In genomic region chr11:18321622-18321990, GRCh38 we compare ENCODE assay signal across 8 cellular contexts. TPM values are rescaled to one million over a fixed set of nuclear protein-coding genes. Genes with fewer than 3 reads are reported as not detected.
DNase-seq lines count a peak whose midpoint lies in the region; ATAC-seq and TF ChIP-seq lines count a peak whose summit lies in the region.

No MANE protein-coding gene starts in this region.

- TF ChIP-seq CTCF in left ventricle myocardium inferior (IDR thresholded peaks at IDR 0.05; ENCODE audit: borderline replicate concordance) = no peak

- H3K27me3 ChIP-seq in left ventricle myocardium inferior (ENCODE audit: low read depth) = no peaks in the 10 kb centered on the region

- peaks cover 52 to 79% of the 10 kb centered on the region in 2 donors for H3K4me1 Mint-ChIP-seq in immature natural killer cell

- H3K4me3 Mint-ChIP-seq in immature natural killer cell = peak overlapping the region; percentile 95 to 100 (median 99)

- H3K4me1 ChIP-seq in left ventricle myocardium inferior = peaks cover 53% of the 10 kb centered on the region

- no peaks in the 10 kb centered on the region for H3K9me3 ChIP-seq in left ventricle myocardium inferior (replicated peaks)

- peaks cover 3 to 42% of the 10 kb centered on the region in 2 donors for H3K36me3 Mint-ChIP-seq in activated naive CD4-positive, alpha-beta T cell treated with anti-CD3 and anti-CD28 coated beads, Interleukin-2, amount 50 U/mL, for 72 hours
- H3K36me3 Mint-ChIP-seq in immature natural killer cell = peaks cover 0 to 2% (median 0%) of the 10 kb centered on the region in 3 donors

- H3K9me3 Mint-ChIP-seq in activated naive CD4-positive, alpha-beta T cell treated with anti-CD3 and anti-CD28 coated beads, Interleukin-2, amount 50 U/mL, for 72 hours = no peaks in the 10 kb centered on the region
- H3K9me3 Mint-ChIP-seq in immature natural killer cell = no peaks in the 10 kb centered on the region

- H3K27ac ChIP-seq in left ventricle myocardium inferior (replicated peaks) (peak overlapping the region; percentile 98), substantia nigra (ENCODE audit: low read depth, low read length, poor library complexity, severe bottlenecking) (peak overlapping the region; percentile 100)

- peak; percentile 1 for ATAC-seq in HG03432 (IDR thresholded peaks at IDR 0.05; ENCODE audit: unreplicated experiment)
- ATAC-seq in activated naive CD4-positive, alpha-beta T cell treated with anti-CD3 and anti-CD28 coated beads, Interleukin-2, amount 50 U/mL, for 72 hours = peak; percentile 21 to 28

- H3K4me3 ChIP-seq in left ventricle myocardium inferior = peak overlapping the region; percentile 91

- peak overlapping the region; percentile 97 to 99 for H3K27ac Mint-ChIP-seq in activated naive CD4-positive, alpha-beta T cell treated with anti-CD3 and anti-CD28 coated beads, Interleukin-2, amount 50 U/mL, for 72 hours
- H3K27ac Mint-ChIP-seq in immature natural killer cell = peak overlapping the region; percentile 99 to 100 (median 100)

- intact Hi-C loops in left ventricle myocardium inferior (cut with micrococcal nuclease) = no loop called here
- intact Hi-C loops in cardiac septum (cut with DNase I) = no loop called here

- H3K36me3 ChIP-seq in left ventricle myocardium inferior = peaks cover 7% of the 10 kb centered on the region

- H3K27me3 Mint-ChIP-seq in immature natural killer cell (ENCODE audit: low read depth in 3 of 3) = peaks cover 8 to 18% (median 12%) of the 10 kb centered on the region in 3 donors

- DNase-seq in left ventricle myocardium inferior (no peak), cardiac septum (ENCODE audit: low spot score) (no peak), immature natural killer cell (peak in 1 of 3 donors; percentile 2), substantia nigra (lab: John Stamatoyannopoulos, UW) (no peak), kidney glomerular epithelial cell (lab: John Stamatoyannopoulos, UW) (no peak), NCI-H1930 (lab: John Stamatoyannopoulos, UW) (no peak)
- no peak for DNase-seq in activated naive CD4-positive, alpha-beta T cell treated with anti-CD3 and anti-CD28 coated beads, Interleukin-2, amount 50 U/mL, for 72 hours (ENCODE audit: low spot score in 2 of 2)

RNA-seq across cellular contexts. Expression of gene HPS5, which starts 0.3 kb away (rescaled TPM):
- total RNA-seq in left ventricle myocardium inferior (11.5 TPM), cardiac septum (11.2 TPM)
- total RNA-seq in activated naive CD4-positive, alpha-beta T cell treated with anti-CD3 and anti-CD28 coated beads, Interleukin-2, amount 50 U/mL, for 72 hours = 10 to 100 TPM; 17.9 to 26.8 TPM
- 10 to 100 TPM; 10.4 to 15.1 (median 13.0) TPM for polyA plus RNA-seq in immature natural killer cell

RNA-seq across cellular contexts. Expression of gene GTF2H1, which starts 0.8 kb away (rescaled TPM):
- total RNA-seq in left ventricle myocardium inferior (24.3 TPM), cardiac septum (23.6 TPM)
- 10 to 100 TPM; 36.1 to 53.6 TPM for total RNA-seq in activated naive CD4-positive, alpha-beta T cell treated with anti-CD3 and anti-CD28 coated beads, Interleukin-2, amount 50 U/mL, for 72 hours
- 10 to 100 TPM; 24.3 to 33.8 (median 27.2) TPM for polyA plus RNA-seq in immature natural killer cell

RNA-seq across cellular contexts. Expression of gene SAA1, which starts 55.5 kb away (rescaled TPM):
- total RNA-seq in left ventricle myocardium inferior = not detected
- 1.5 TPM for total RNA-seq in cardiac septum
- total RNA-seq in activated naive CD4-positive, alpha-beta T cell treated with anti-CD3 and anti-CD28 coated beads, Interleukin-2, amount 50 U/mL, for 72 hours = not detected
- polyA plus RNA-seq in immature natural killer cell = not detected
